In genomic region chr7:152025077-152025936, GRCh38 we compare ENCODE assay signal across 9 cellular contexts. TPM values are rescaled to one million over a fixed set of nuclear protein-coding genes. Genes with fewer than 3 reads are reported as not detected.
DNase-seq lines count a peak whose midpoint lies in the region; ATAC-seq, FAIRE-seq and TF ChIP-seq lines count a peak whose summit lies in the region.
"Had no signal": no experiment of that assay in that cellular context is flagged by ENCODE, and none has a peak within 500 bp of the region (broad histone marks: within the 10 kb centered on the region; RNA-seq: fewer than 3 reads in every experiment).

GALNT11 (plus strand) TSS chr7:152025674; CDS start chr7:152094228, 68,554 bp downstream.

- H3K4me3 ChIP-seq in AG10803 (ENCODE audit: low read length) (peak within 1 kb of the TSS; percentile 83), HepG2 (replicated peaks in 1 of 3; ENCODE audit: insufficient read depth in 1 of 3, low read depth in 2 of 3, low read length in 3 of 3) (peak within 1 kb of the TSS; percentile 67 to 86 (median 73); a peak in 5 of 6 replicates)

- BruUV-seq in HepG2 (replicated peaks; lab: Mats Ljungman, UMichigan): TSS peak; percentile 84

- peaks cover 0 to 8% of the 10 kb centered on the region in 2 experiments; a peak in 2 of 5 replicates for H3K27me3 ChIP-seq in HepG2 (ENCODE audit: control insufficient read depth in 1 of 2, insufficient read depth in 2 of 2, low read length in 2 of 2)

- POLR2A ChIA-PET in HepG2 (lab: Yijun Ruan, JAX): no interaction called here

- TF ChIP-seq POLR2A in HepG2 (IDR thresholded peaks at IDR 0.05; ENCODE audit: insufficient read depth in 1 of 2, low read depth in 2 of 2, low read length in 2 of 2): peak; percentile 42 to 68; a peak in 2 of 4 replicates

- no peak within 1 kb of the TSS for H3K27ac ChIP-seq in HepG2 (ENCODE audit: extremely low read length, insufficient read depth, low read length)

- peak; percentile 37 for TF ChIP-seq CTCF in AG10803 (conservative IDR thresholded peaks at IDR 0.05; ENCODE audit: low read length)
- peak; percentile 60 for TF ChIP-seq CTCF in HepG2 (CRISPR knock-in tag; IDR thresholded peaks at IDR 0.05)

- H2AFZ ChIP-seq in HepG2 (ENCODE audit: low read length): peak within 1 kb of the TSS; percentile 31

- H3K9ac ChIP-seq in HepG2 (ENCODE audit: insufficient read depth, low read depth, low read length): peak within 1 kb of the TSS; percentile 69

- no peak for FAIRE-seq in HepG2 (lab: Jason Lieb, UNC)
- FAIRE-seq: colon had no signal

- peak; percentile 55; the same call in 1 of the 2 replicates for TF ChIP-seq RAD21 in HepG2 (CRISPR knock-in tag; IDR thresholded peaks at IDR 0.05)

- ATAC-seq in GM18907 (IDR thresholded peaks at IDR 0.05; ENCODE audit: unreplicated experiment) (peak; percentile 97), HG03139 (IDR thresholded peaks at IDR 0.05; ENCODE audit: unreplicated experiment) (peak; percentile 97), HepG2 (peak; percentile 99)

- in situ Hi-C loops in HepG2 (cut with HindIII; ENCODE audit: extremely low pct_ligation_motif_present, low pct_unique_long_range_greater_than_20kb): no loop called here

- WGBS in HepG2 (ENCODE audit: low lambda C conversion rate): 14% methylated on average over 10 of the region's 84 CpGs

- no peaks in the 10 kb centered on the region for H3K9me3 ChIP-seq in HepG2 (ENCODE audit: low read length)

- TF ChIP-seq EP300 in HepG2 (IDR thresholded peaks at IDR 0.05; ENCODE audit: low read depth in 2 of 2, low read length in 2 of 2) (no peak), HepG2 (CRISPR knock-in tag; IDR thresholded peaks at IDR 0.05; ENCODE audit: borderline replicate concordance) (no peak)

- DNase-seq in AG10803 (ENCODE audit: low read depth): peak; percentile 79
- DNase-seq in NCI-H446 treated with DMSO at 0.1 percent for 48 hours (lab: John Stamatoyannopoulos, UW): peak; percentile 66
- DNase-seq in activated CD4-positive, alpha-beta T cell treated with anti-CD3 and anti-CD28 coated beads, Interleukin-2, amount 50 U/mL, for 24 hours (ENCODE audit: low read depth in 1 of 2, low spot score in 1 of 2): peak; percentile 70 to 80
- peak; percentile 70 for DNase-seq in dedifferentiated amniotic fluid mesenchymal stem cell (ENCODE audit: extremely low spot score)
- DNase-seq in HepG2 (ENCODE audit: low spot score): peak; percentile 44
- DNase-seq in stimulated activated CD4-positive, alpha-beta T cell treated with anti-CD3 and anti-CD28 coated beads, Interleukin-2, amount 100 ng/mL, for 48 hours: peak; percentile 82 to 85

- no peaks in the 10 kb centered on the region for H4K20me1 ChIP-seq in HepG2 (ENCODE audit: insufficient read depth, low read length)

- H3K79me2 ChIP-seq in HepG2 (ENCODE audit: insufficient read depth, low read length): no peaks in the 10 kb centered on the region

- CTCF ChIA-PET in HepG2 (lab: Yijun Ruan, JAX; ENCODE audit: low intra/inter-chr PET ratio, low total read pairs): interaction anchor here (0.9 kb wide), 1 partner anchor 120 kb away, joined by 3 read pairs; no protein-coding TSS in a partner anchor

- no peaks in the 10 kb centered on the region for H3K36me3 ChIP-seq in HepG2 (replicated peaks in 1 of 2; ENCODE audit: control insufficient read depth in 1 of 2, insufficient read depth in 2 of 2, low read length in 2 of 2)

- H3K4me2 ChIP-seq in HepG2 (ENCODE audit: low read depth, low read length): peak within 1 kb of the TSS; percentile 77

- H3K4me1 ChIP-seq in HepG2 (ENCODE audit: insufficient read depth, low read length): peaks cover 23% of the 10 kb centered on the region

- intact Hi-C loops in HepG2 (cut with micrococcal nuclease; ENCODE audit: unreplicated experiment): no loop called here

TF ChIP-seq in HepG2, 621 proteins besides CTCF, POLR2A, EP300 and RAD21 (continues in another document):
- no peak for TF ChIP-seq ELK4 (CRISPR knock-in tag; IDR thresholded peaks at IDR 0.05; ENCODE audit: borderline replicate concordance)
- no peak; the same call in 1 of the 2 replicates for TF ChIP-seq REPIN1 (CRISPR knock-in tag; IDR thresholded peaks at IDR 0.05; ENCODE audit: borderline replicate concordance, low read depth)
- TF ChIP-seq ZNF512 (CRISPR knock-in tag; IDR thresholded peaks at IDR 0.05): 0 out of 2 replicates have a peak, but pooled peaks have one; percentile 47
- no peak for TF ChIP-seq ZKSCAN5 (CRISPR knock-in tag; IDR thresholded peaks at IDR 0.05)
- no peak for TF ChIP-seq DRAP1 (CRISPR knock-in tag; IDR thresholded peaks at IDR 0.05)
- no peak for TF ChIP-seq ZBTB39 (CRISPR knock-in tag; IDR thresholded peaks at IDR 0.05)
- TF ChIP-seq ZNF782 (CRISPR knock-in tag; IDR thresholded peaks at IDR 0.05; ENCODE audit: borderline replicate concordance): no peak
- no peak for TF ChIP-seq LBX2 (CRISPR knock-in tag; IDR thresholded peaks at IDR 0.05; ENCODE audit: borderline replicate concordance)
- 0 out of 2 replicates have a peak, but pooled peaks have one; percentile 25 for TF ChIP-seq RFXAP (CRISPR knock-in tag; IDR thresholded peaks at IDR 0.05; ENCODE audit: borderline replicate concordance)
- TF ChIP-seq MTF2 (CRISPR knock-in tag; IDR thresholded peaks at IDR 0.05; ENCODE audit: borderline replicate concordance): no peak; the same call in 1 of the 2 replicates

RNA-seq across cellular contexts. Expression of gene GALNT11, which starts in this region (rescaled TPM):
- 14.9 and 16.3 TPM in 2 replicates for total RNA-seq in HepG2 (2016; rRNA removed; fragmentation: Illumina TruSeq; extraction: Trizol)
- total RNA-seq in HepG2 (2016; cell fraction: cytosol; rRNA removed; fragmentation: Illumina TruSeq; extraction: Trizol; ENCODE audit: low read depth): 10.1 and 12.3 TPM in 2 replicates
- total RNA-seq in HepG2 (2016; cell fraction: insoluble cytoplasmic fraction; rRNA removed; fragmentation: Illumina TruSeq; extraction: Trizol): 14.1 and 16.9 TPM in 2 replicates
- total RNA-seq in HepG2 (2016; cell fraction: membrane; rRNA removed; fragmentation: Illumina TruSeq; extraction: Trizol): 24.7 and 27.4 TPM in 2 replicates
- 13.8 and 14.1 TPM in 2 replicates for total RNA-seq in HepG2 (2016; cell fraction: nucleus; rRNA removed; fragmentation: Illumina TruSeq; extraction: Trizol)
- 9.3 and 10.9 TPM in 2 replicates for polyA plus RNA-seq in HepG2 (2011; rRNA removed)
- 8.1 and 13.6 TPM in 2 replicates for polyA plus RNA-seq in HepG2 (2011; cell fraction: cytosol; rRNA removed)
- 7.5 and 10.1 TPM in 2 replicates for polyA plus RNA-seq in HepG2 (2011; cell fraction: nucleus; rRNA removed)
- polyA plus RNA-seq in HepG2 (2012): 5.6 and 7.3 TPM in 2 replicates
- 10.6 and 12.0 TPM in 2 replicates for polyA plus RNA-seq in HepG2 (2016; cell fraction: cytosol; fragmentation: Illumina TruSeq; extraction: Trizol; ENCODE audit: low read depth)
- polyA plus RNA-seq in HepG2 (2016; cell fraction: insoluble cytoplasmic fraction; fragmentation: Illumina TruSeq; extraction: Trizol; ENCODE audit: low read depth): 14.6 and 14.7 TPM in 2 replicates
- 19.7 and 21.0 TPM in 2 replicates for polyA plus RNA-seq in HepG2 (2016; cell fraction: membrane; fragmentation: Illumina TruSeq; extraction: Trizol; ENCODE audit: low read depth)
- polyA plus RNA-seq in HepG2 (2016; cell fraction: nucleus; fragmentation: Illumina TruSeq; extraction: Trizol; ENCODE audit: insufficient read depth, low read depth): 16.7 and 19.1 TPM in 2 replicates
- polyA minus RNA-seq in HepG2 (2011; rRNA and poly(A)+ RNA removed; ENCODE audit: low replicate concordance): 7.7 and 13.5 TPM in 2 replicates
- polyA minus RNA-seq in HepG2 (2011; cell fraction: cytosol; rRNA and poly(A)+ RNA removed): 6.1 and 7.0 TPM in 2 replicates
- 8.2 and 12.4 TPM in 2 replicates for polyA minus RNA-seq in HepG2 (2011; cell fraction: nucleus; rRNA and poly(A)+ RNA removed)
